8 cellular contexts compared by ENCODE assay signal in genomic region chr5:138463335-138464017, GRCh38. TPM values are rescaled to one million over a fixed set of nuclear protein-coding genes. Genes with fewer than 3 reads are reported as not detected.
DNase-seq lines count a peak whose midpoint lies in the region; ATAC-seq, FAIRE-seq and TF ChIP-seq lines count a peak whose summit lies in the region.

No MANE protein-coding gene starts in this region.

- peaks cover 27% of the 10 kb centered on the region for H3K27me3 ChIP-seq in HUES6 (ENCODE audit: control insufficient read depth, insufficient read depth, low read length)

- H3K9ac ChIP-seq in HUES6 (ENCODE audit: low read length): peak overlapping the region; percentile 89
- peak overlapping the region; percentile 43 to 88 for H3K9ac ChIP-seq in kidney (ENCODE audit: low read length in 2 of 2)

- intact Hi-C loops in kidney (cut with DNase I): no loop called here

- no peak for FAIRE-seq in kidney (lab: Jason Lieb, UNC)

- TF ChIP-seq CTCF in kidney (IDR thresholded peaks at IDR 0.05; ENCODE audit: borderline replicate concordance, extremely low read depth, insufficient read depth): peak; percentile 13

- no peak for ATAC-seq in GM21737 (IDR thresholded peaks at IDR 0.05; ENCODE audit: unreplicated experiment)
- ATAC-seq in HG03354 (IDR thresholded peaks at IDR 0.05; ENCODE audit: poor library complexity, severe bottlenecking, unreplicated experiment): no peak

- H3K4me3 ChIP-seq in HUES6 (ENCODE audit: low read depth, low read length): peak overlapping the region; percentile 85
- H3K4me3 ChIP-seq in kidney (ENCODE audit: low read length in 2 of 2): peak overlapping the region; percentile 57 to 78

- H3K4me1 ChIP-seq in HUES6 (ENCODE audit: control insufficient read depth, insufficient read depth, low read length) (peaks cover 16% of the 10 kb centered on the region), kidney (ENCODE audit: control insufficient read depth in 1 of 2, insufficient read depth in 1 of 2, low read depth in 1 of 2, low read length in 2 of 2) (peaks cover 6 to 13% of the 10 kb centered on the region in 2 donors)

- H3K36me3 ChIP-seq in HUES6 (ENCODE audit: control insufficient read depth, insufficient read depth, low read length) (peaks cover 16% of the 10 kb centered on the region), kidney (ENCODE audit: control insufficient read depth in 1 of 2, insufficient read depth in 2 of 2, low read length in 2 of 2) (peaks cover 6 to 21% of the 10 kb centered on the region in 2 donors)

- H3K27ac ChIP-seq in HUES6 (ENCODE audit: low read depth, low read length): peak overlapping the region; percentile 69
- H3K27ac ChIP-seq in angular gyrus (ENCODE audit: low read depth, low read length): peak overlapping the region; percentile 90
- peak overlapping the region; percentile 92 to 98 for H3K27ac ChIP-seq in kidney (ENCODE audit: low read depth in 2 of 2, low read length in 2 of 2)
- H3K27ac ChIP-seq in substantia nigra (ENCODE audit: low read depth, low read length, poor library complexity, severe bottlenecking): peak overlapping the region; percentile 82

- no peaks in the 10 kb centered on the region for H3K9me3 ChIP-seq in HUES6 (ENCODE audit: control insufficient read depth, insufficient read depth, low read depth, low read length)
- H3K9me3 ChIP-seq in kidney (ENCODE audit: control insufficient read depth in 1 of 2, low read length in 2 of 2): no peaks in the 10 kb centered on the region

- DNase-seq in AG08396 (ENCODE audit: low spot score) (peak; percentile 8), kidney (peak; percentile 83), substantia nigra (lab: John Stamatoyannopoulos, UW) (peak in 3 of 49 donors; percentile 33 to 51 (median 51)), mesenteric fat pad (ENCODE audit: low spot score) (no peak)

RNA-seq across cellular contexts. Expression of gene EGR1, which starts 1.8 kb away (rescaled TPM):
- 68.6 TPM for total RNA-seq in kidney
- polyA plus RNA-seq in kidney (ENCODE audit: insufficient read depth, low read depth, low replicate concordance): 65.8 TPM
- total RNA-seq in mesenteric fat pad: 639 TPM

RNA-seq across cellular contexts. Expression of gene REEP2, which starts 24.6 kb away (rescaled TPM):
- total RNA-seq in kidney: 1.9 TPM
- polyA plus RNA-seq in kidney (ENCODE audit: insufficient read depth, low read depth, low replicate concordance): 8.8 TPM
- total RNA-seq in mesenteric fat pad: 2.6 TPM
